Comparison of ENCODE assay signal across 8 cellular contexts in genomic region chr11:130915556-130916237, GRCh38. TPM values are rescaled to one million over a fixed set of nuclear protein-coding genes. Genes with fewer than 3 reads are reported as not detected.
A peak's percentile ranks its signal among the peaks of the same experiment; 100 is the strongest.
DNase-seq lines count a peak whose midpoint lies in the region; ATAC-seq and TF ChIP-seq lines count a peak whose summit lies in the region.

No MANE protein-coding gene starts in this region.

- ATAC-seq in GM21447 (IDR thresholded peaks at IDR 0.05; ENCODE audit: unreplicated experiment) (peak; percentile 3), esophagus mucosa (peak; percentile 35), GM19035 (IDR thresholded peaks at IDR 0.05; ENCODE audit: unreplicated experiment) (no peak)

- no peak for DNase-seq in AG10803 (ENCODE audit: low read depth)
- DNase-seq in RKO (ENCODE audit: low spot score) = peak; percentile 1
- no peak for DNase-seq in prostate gland (ENCODE audit: low spot score)
- no peak for DNase-seq in stimulated activated CD4-positive, alpha-beta T cell treated with anti-CD3 and anti-CD28 coated beads, Interleukin-4, amount 100 ng/mL, for 24 hours
- no peak for DNase-seq in DMS79 treated with DMSO at 0.1 percent for 48 hours (lab: John Stamatoyannopoulos, UW)

- H3K4me1 ChIP-seq in prostate gland (replicated peaks) = no peaks in the 10 kb centered on the region

- H3K36me3 ChIP-seq in prostate gland = no peaks in the 10 kb centered on the region

- 49% methylated on average over 15 of the region's 23 CpGs for WGBS in prostate gland

- peak overlapping the region; percentile 52 to 72 for H3K27ac ChIP-seq in prostate gland

- no peak for TF ChIP-seq POLR2A in prostate gland (IDR thresholded peaks at IDR 0.05)

- TF ChIP-seq CTCF in AG10803 (conservative IDR thresholded peaks at IDR 0.05; ENCODE audit: low read length) = no peak
- TF ChIP-seq CTCF in prostate gland (IDR thresholded peaks at IDR 0.05) = no peak

- H3K4me3 ChIP-seq in AG10803 (ENCODE audit: low read length) (peak overlapping the region; percentile 93), prostate gland (peak overlapping the region; percentile 55 to 81)

- H3K27me3 ChIP-seq in prostate gland (replicated peaks; ENCODE audit: insufficient read depth) = no peaks in the 10 kb centered on the region

- no peaks in the 10 kb centered on the region for H3K9me3 ChIP-seq in prostate gland

- intact Hi-C loops in prostate gland (cut with DNase I) = loop anchor here (5.0 kb wide), 1 partner anchor 913 kb away; the partner anchor contains the start of gene PRDM10

RNA-seq across cellular contexts. Expression of gene SNX19, which starts 0.6 kb away (rescaled TPM):
- 27.2 TPM for total RNA-seq in esophagus mucosa
- total RNA-seq in prostate gland = 100 to 1,000 TPM in 1 of 2 donors, 10 to 100 TPM in 1; 87.7 to 115 TPM
